10 cellular contexts compared by ENCODE assay signal in genomic region chr22:37930270-37930951, GRCh38. TPM values are rescaled to one million over a fixed set of nuclear protein-coding genes. Genes with fewer than 3 reads are reported as not detected.
A peak's percentile ranks its signal among the peaks of the same experiment; 100 is the strongest.
DNase-seq lines count a peak whose midpoint lies in the region; ATAC-seq and TF ChIP-seq lines count a peak whose summit lies in the region.
"Had no signal": no experiment of that assay in that cellular context is flagged by ENCODE, and none has a peak within 500 bp of the region (broad histone marks: within the 10 kb centered on the region; RNA-seq: fewer than 3 reads in every experiment).

No MANE protein-coding gene starts in this region.

- no peaks in the 10 kb centered on the region for H3K27me3 Mint-ChIP-seq in activated CD4-positive, alpha-beta T cell treated with anti-CD3 and anti-CD28 coated beads for 36 hours
- H3K27me3 Mint-ChIP-seq: T-cell had no signal

- CTCF ChIA-PET in activated CD4-positive, alpha-beta T cell treated with anti-CD3 and anti-CD28 coated beads for 36 hours (lab: Charles Lee): interaction anchor here (0.7 to 4.7 kb wide), 3 partner anchors 11 to 112 kb away, joined by 3 to 20 read pairs (median 4); no protein-coding TSS in a partner anchor

- no peak overlapping the region for H3K4me3 Mint-ChIP-seq in activated CD4-positive, alpha-beta T cell treated with anti-CD3 and anti-CD28 coated beads for 36 hours
- H3K4me3 Mint-ChIP-seq: T-cell had no signal

- TF ChIP-seq CTCF in fibroblast of pulmonary artery (IDR thresholded peaks at IDR 0.05; ENCODE audit: low read length, missing control alignments): peak; percentile 52

- no peak overlapping the region for H3K4me3 ChIP-seq in fibroblast of pulmonary artery (replicated peaks; ENCODE audit: low read depth, low read length)
- H3K4me3 ChIP-seq: mucosa of descending colon had no signal

- H3K27ac Mint-ChIP-seq in activated CD4-positive, alpha-beta T cell treated with anti-CD3 and anti-CD28 coated beads for 36 hours: no peak overlapping the region
- H3K27ac Mint-ChIP-seq in activated naive CD4-positive, alpha-beta T cell treated with anti-CD3 and anti-CD28 coated beads, Interleukin-2, amount 50 U/mL, for 72 hours: peak overlapping the region in 1 of 2 donors; percentile 69

- ATAC-seq in activated CD4-positive, alpha-beta T cell treated with anti-CD3 and anti-CD28 coated beads for 36 hours: no peak
- no peak for ATAC-seq in activated naive CD4-positive, alpha-beta T cell treated with anti-CD3 and anti-CD28 coated beads, Interleukin-2, amount 50 U/mL, for 72 hours
- ATAC-seq in HG03108 (IDR thresholded peaks at IDR 0.05; ENCODE audit: unreplicated experiment): no peak
- ATAC-seq: mucosa of descending colon had no signal

- intact Hi-C loops in activated CD4-positive, alpha-beta T cell treated with anti-CD3 and anti-CD28 coated beads for 36 hours (cut with DNase I, micrococcal nuclease): loop anchor here in 1 of 2 experiments (10.0 kb wide), 1 partner anchor 64 kb away; no protein-coding TSS in a partner anchor

- peaks cover 11% of the 10 kb centered on the region for H3K4me1 Mint-ChIP-seq in activated CD4-positive, alpha-beta T cell treated with anti-CD3 and anti-CD28 coated beads for 36 hours

- H3K36me3 Mint-ChIP-seq in activated CD4-positive, alpha-beta T cell treated with anti-CD3 and anti-CD28 coated beads for 36 hours (ENCODE audit: low read depth): peaks cover 3% of the 10 kb centered on the region
- H3K36me3 Mint-ChIP-seq in activated naive CD4-positive, alpha-beta T cell treated with anti-CD3 and anti-CD28 coated beads, Interleukin-2, amount 50 U/mL, for 72 hours: no peaks in the 10 kb centered on the region

- POLR2A ChIA-PET in activated CD4-positive, alpha-beta T cell treated with anti-CD3 and anti-CD28 coated beads for 36 hours (lab: Charles Lee): no interaction called here

- H3K9me3 Mint-ChIP-seq in activated CD4-positive, alpha-beta T cell treated with anti-CD3 and anti-CD28 coated beads for 36 hours (ENCODE audit: low read depth): no peaks in the 10 kb centered on the region
- H3K9me3 Mint-ChIP-seq in activated naive CD4-positive, alpha-beta T cell treated with anti-CD3 and anti-CD28 coated beads, Interleukin-2, amount 50 U/mL, for 72 hours: no peaks in the 10 kb centered on the region
- H3K9me3 Mint-ChIP-seq: T-cell had no signal

- DNase-seq in activated CD4-positive, alpha-beta T cell treated with anti-CD3 and anti-CD28 coated beads for 36 hours: peak; percentile 36
- DNase-seq in activated CD4-positive, alpha-beta T cell treated with anti-CD3 and anti-CD28 coated beads for 4 hours: no peak
- DNase-seq in RKO (ENCODE audit: low spot score): peak; percentile 41
- DNase-seq in fibroblast of pulmonary artery (ENCODE audit: low read depth): peak; percentile 34
- DNase-seq in superior temporal gyrus (ENCODE audit: extremely low spot score): peak; percentile 55
- no peak for DNase-seq in NCI-H1417 treated with DMSO at 0.1 percent for 48 hours (lab: John Stamatoyannopoulos, UW)
- no peak for DNase-seq in activated naive CD4-positive, alpha-beta T cell treated with anti-CD3 and anti-CD28 coated beads, Interleukin-2, amount 50 U/mL, for 72 hours (ENCODE audit: low spot score in 2 of 2)
- DNase-seq: T-cell had no signal

RNA-seq across cellular contexts. Expression of gene C22orf23, which starts 23.0 kb away (rescaled TPM):
- under 1 TPM in 1 of 2 experiments, not detected in 1; 0.16 TPM for total RNA-seq in activated CD4-positive, alpha-beta T cell treated with anti-CD3 and anti-CD28 coated beads for 36 hours
- not detected for total RNA-seq in activated naive CD4-positive, alpha-beta T cell treated with anti-CD3 and anti-CD28 coated beads, Interleukin-2, amount 50 U/mL, for 72 hours
- total RNA-seq: mucosa of descending colon, T-cell had no signal

RNA-seq across cellular contexts. Expression of gene POLR2F, which starts 23.1 kb away (rescaled TPM):
- total RNA-seq in activated CD4-positive, alpha-beta T cell treated with anti-CD3 and anti-CD28 coated beads for 36 hours: 10 to 100 TPM; 70.5 to 77.8 TPM
- total RNA-seq in activated naive CD4-positive, alpha-beta T cell treated with anti-CD3 and anti-CD28 coated beads, Interleukin-2, amount 50 U/mL, for 72 hours: 10 to 100 TPM; 55.3 to 70.3 TPM

RNA-seq across cellular contexts. Expression of gene MICALL1, which starts 24.3 kb away (rescaled TPM):
- total RNA-seq in activated CD4-positive, alpha-beta T cell treated with anti-CD3 and anti-CD28 coated beads for 36 hours: 10 to 100 TPM; 11.2 to 11.8 TPM
- 10 to 100 TPM; 13.9 to 16.5 TPM for total RNA-seq in activated naive CD4-positive, alpha-beta T cell treated with anti-CD3 and anti-CD28 coated beads, Interleukin-2, amount 50 U/mL, for 72 hours

RNA-seq across cellular contexts. Expression of gene SOX10, which starts 53.9 kb away (rescaled TPM):
- not detected for total RNA-seq in activated CD4-positive, alpha-beta T cell treated with anti-CD3 and anti-CD28 coated beads for 36 hours
- not detected for total RNA-seq in activated naive CD4-positive, alpha-beta T cell treated with anti-CD3 and anti-CD28 coated beads, Interleukin-2, amount 50 U/mL, for 72 hours
- total RNA-seq: T-cell had no signal

Comparison
In these comparisons a context has a peak if more than half of its experiments do, and no peak if none do; other contexts are left out.
1. DNase-seq: peak in activated CD4-positive, alpha-beta T cell treated with anti-CD3 and anti-CD28 coated beads for 36 hours (single experiment), RKO (single experiment), fibroblast of pulmonary artery (single experiment) and superior temporal gyrus (single experiment); none in activated CD4-positive, alpha-beta T cell treated with anti-CD3 and anti-CD28 coated beads for 4 hours (0 of 2), NCI-H1417 treated with DMSO at 0.1 percent for 48 hours (single experiment) and activated naive CD4-positive, alpha-beta T cell treated with anti-CD3 and anti-CD28 coated beads, Interleukin-2, amount 50 U/mL, for 72 hours (0 of 2).